8 cellular contexts compared by ENCODE assay signal in the genomic region with DNA sequence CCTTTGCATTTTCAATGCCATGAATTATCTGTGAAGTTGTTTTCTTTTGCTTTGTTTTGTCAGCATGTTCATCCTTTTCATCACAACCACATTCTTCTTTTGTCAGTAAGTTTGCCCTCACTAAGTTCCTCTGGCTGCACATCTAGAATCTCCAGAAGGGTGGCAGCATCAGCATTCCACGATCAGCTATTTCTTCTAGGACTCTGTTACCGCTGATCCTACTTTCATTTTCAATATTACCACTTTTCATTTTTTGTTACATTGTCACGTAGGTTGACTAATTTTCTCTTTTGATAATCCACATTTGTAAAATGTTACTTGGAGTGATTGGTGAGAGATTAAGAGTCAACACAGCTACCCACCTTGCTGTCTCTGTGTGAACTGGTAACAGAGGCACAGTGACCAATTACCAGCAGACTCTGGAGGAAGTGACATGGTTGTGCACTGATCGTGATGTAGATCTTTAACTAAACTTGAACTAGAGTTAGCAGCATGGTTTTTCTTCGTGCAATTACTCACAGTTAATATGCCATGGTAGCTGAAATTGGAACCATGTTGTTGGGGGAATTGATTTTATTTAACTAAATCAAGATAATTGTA.
A peak's percentile ranks its signal among the peaks of the same experiment; 100 is the strongest.
DNase-seq lines count a peak whose midpoint lies in the region; ATAC-seq and TF ChIP-seq lines count a peak whose summit lies in the region.

No MANE protein-coding gene starts in this region.

- H3K4me2 ChIP-seq in OCI-LY3 (ENCODE audit: low read length) = peak overlapping the region; percentile 91

- H3K79me2 ChIP-seq in OCI-LY3 (ENCODE audit: low read length) = no peaks in the 10 kb centered on the region

- intact Hi-C loops in sigmoid colon (cut with DNase I) = no loop called here

- H3K36me3 ChIP-seq in OCI-LY3 (replicated peaks; ENCODE audit: low read depth, low read length) = no peaks in the 10 kb centered on the region
- no peaks in the 10 kb centered on the region for H3K36me3 ChIP-seq in sigmoid colon

- peak; percentile 84 for ATAC-seq in HG02938 (IDR thresholded peaks at IDR 0.05; ENCODE audit: unreplicated experiment)

- TF ChIP-seq POLR2A in sigmoid colon (IDR thresholded peaks at IDR 0.05) = no peak

- H3K4me3 ChIP-seq in OCI-LY3 (ENCODE audit: low read length) (peak overlapping the region; percentile 81), mononuclear cell (ENCODE audit: low read length) (peak overlapping the region; percentile 19), sigmoid colon (peak overlapping the region in 2 of 4 donors; percentile 15)

- peak overlapping the region; percentile 41; the same call in 1 of the 2 replicates for H3K9ac ChIP-seq in OCI-LY3 (ENCODE audit: low read length)

- H2AFZ ChIP-seq in OCI-LY3 (ENCODE audit: low read depth, low read length) = peak overlapping the region; percentile 98

- TF ChIP-seq CTCF in OCI-LY3 (IDR thresholded peaks at IDR 0.05; ENCODE audit: low read depth, low read length) (peak; percentile 38), sigmoid colon (IDR thresholded peaks at IDR 0.05) (no peak)

- CTCF ChIA-PET in activated CD4-positive, alpha-beta T cell treated with anti-CD3 and anti-CD28 coated beads, Interleukin-2, amount 10 ng/mL, durations not matched to agents 7 days and 5 days (lab: Charles Lee) = no interaction called here

- H3K9me3 Mint-ChIP-seq in activated CD4-positive, alpha-beta T cell treated with anti-CD3 and anti-CD28 coated beads, Interleukin-2, amount 10 ng/mL, durations not matched to agents 7 days and 5 days = peaks cover 5% of the 10 kb centered on the region

- H3K4me1 ChIP-seq in OCI-LY3 (ENCODE audit: low read length) (no peaks in the 10 kb centered on the region; the same call in 1 of the 2 replicates), mononuclear cell (ENCODE audit: insufficient read depth, low read length) (no peaks in the 10 kb centered on the region), sigmoid colon (no peaks in the 10 kb centered on the region)

- no peaks in the 10 kb centered on the region for H4K20me1 ChIP-seq in OCI-LY3 (ENCODE audit: insufficient read depth, low read length)

- H3K9me3 ChIP-seq in OCI-LY3 (ENCODE audit: insufficient read depth, low read length) = no peaks in the 10 kb centered on the region
- no peaks in the 10 kb centered on the region for H3K9me3 ChIP-seq in mononuclear cell (ENCODE audit: low read depth, low read length)
- no peaks in the 10 kb centered on the region for H3K9me3 ChIP-seq in sigmoid colon

- peaks cover 7% of the 10 kb centered on the region for H3K4me1 Mint-ChIP-seq in activated CD4-positive, alpha-beta T cell treated with anti-CD3 and anti-CD28 coated beads, Interleukin-2, amount 10 ng/mL, durations not matched to agents 7 days and 5 days

- no peak overlapping the region for H3K27ac Mint-ChIP-seq in activated CD4-positive, alpha-beta T cell treated with anti-CD3 and anti-CD28 coated beads, Interleukin-2, amount 10 ng/mL, durations not matched to agents 7 days and 5 days

- TF ChIP-seq EP300 in sigmoid colon (IDR thresholded peaks at IDR 0.05) = no peak

- H3K27me3 Mint-ChIP-seq in activated CD4-positive, alpha-beta T cell treated with anti-CD3 and anti-CD28 coated beads, Interleukin-2, amount 10 ng/mL, durations not matched to agents 7 days and 5 days = no peaks in the 10 kb centered on the region

- WGBS in sigmoid colon, 2 donors = 34 to 46% methylated on average over 5 of the region's 5 CpGs

- H3K27ac ChIP-seq in OCI-LY3 (ENCODE audit: low read length) = no peak overlapping the region
- no peak overlapping the region for H3K27ac ChIP-seq in sigmoid colon

- no peaks in the 10 kb centered on the region for H3K36me3 Mint-ChIP-seq in activated CD4-positive, alpha-beta T cell treated with anti-CD3 and anti-CD28 coated beads, Interleukin-2, amount 10 ng/mL, durations not matched to agents 7 days and 5 days (ENCODE audit: low read depth)

- H3K4me3 Mint-ChIP-seq in activated CD4-positive, alpha-beta T cell treated with anti-CD3 and anti-CD28 coated beads, Interleukin-2, amount 10 ng/mL, durations not matched to agents 7 days and 5 days = peak overlapping the region; percentile 72

- DNase-seq in activated CD4-positive, alpha-beta T cell treated with anti-CD3 and anti-CD28 coated beads, Interleukin-2, amount 10 ng/mL, durations not matched to agents 7 days and 5 days = no peak
- DNase-seq in activated CD4-positive, alpha-beta T cell treated with anti-CD3 and anti-CD28 coated beads for 1 hour = no peak
- no peak for DNase-seq in iPS-NIHi7 (ENCODE audit: extremely low spot score)
- DNase-seq in sigmoid colon = no peak
- no peak for DNase-seq in stimulated activated CD4-positive, alpha-beta T cell treated with anti-CD3 and anti-CD28 coated beads, Interleukin-4, amount 100 ng/mL, for 24 hours

- H3K27me3 ChIP-seq in OCI-LY3 (ENCODE audit: low read depth, low read length) = no peaks in the 10 kb centered on the region
- no peaks in the 10 kb centered on the region for H3K27me3 ChIP-seq in mononuclear cell (ENCODE audit: insufficient read depth, low read length)
- no peaks in the 10 kb centered on the region for H3K27me3 ChIP-seq in sigmoid colon

- POLR2A ChIA-PET in activated CD4-positive, alpha-beta T cell treated with anti-CD3 and anti-CD28 coated beads, Interleukin-2, amount 10 ng/mL, durations not matched to agents 7 days and 5 days (lab: Charles Lee) = no interaction called here
